10 cellular contexts compared by ENCODE assay signal in the genomic region with DNA sequence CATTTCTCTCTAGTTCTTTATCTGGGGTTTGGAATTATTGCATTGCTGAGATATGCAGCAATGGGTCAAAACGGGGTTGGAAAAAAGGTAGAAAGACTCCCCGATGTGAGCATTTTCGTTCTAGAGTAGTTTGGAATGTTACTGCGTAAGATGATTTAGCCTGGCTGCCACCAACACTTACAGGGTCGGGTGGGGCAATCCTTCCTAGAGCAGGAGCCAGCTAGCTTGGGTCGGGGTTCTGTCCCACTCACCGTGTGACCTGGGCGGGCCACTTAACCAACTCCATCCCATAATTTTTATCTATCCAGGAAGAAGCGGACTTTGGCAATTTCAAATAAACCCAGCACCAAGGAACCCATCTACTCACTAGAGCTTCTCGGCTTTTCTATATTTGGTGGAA.
DNase-seq lines count a peak whose midpoint lies in the region; ATAC-seq and TF ChIP-seq lines count a peak whose summit lies in the region.
"Had no signal": no experiment of that assay in that cellular context is flagged by ENCODE, and none has a peak within 500 bp of the region (broad histone marks: within the 10 kb centered on the region; RNA-seq: fewer than 3 reads in every experiment).

No MANE protein-coding gene starts in this region.

- H3K9me3 Mint-ChIP-seq in stimulated activated naive CD8-positive, alpha-beta T cell treated with anti-CD3 and anti-CD28 coated beads, Interleukin-15, Interleukin-2, amounts not matched to agents 100 ng/mL and 50 ng/mL, for 24 hours, result no peaks in the 10 kb centered on the region

- no peak overlapping the region for H3K27ac Mint-ChIP-seq in stimulated activated naive CD8-positive, alpha-beta T cell treated with anti-CD3 and anti-CD28 coated beads, Interleukin-15, Interleukin-2, amounts not matched to agents 100 ng/mL and 50 ng/mL, for 24 hours

- peaks cover 3% of the 10 kb centered on the region for H3K36me3 Mint-ChIP-seq in stimulated activated naive CD8-positive, alpha-beta T cell treated with anti-CD3 and anti-CD28 coated beads, Interleukin-15, Interleukin-2, amounts not matched to agents 100 ng/mL and 50 ng/mL, for 24 hours (ENCODE audit: low read depth)

- no peak for DNase-seq in stimulated activated naive CD8-positive, alpha-beta T cell treated with anti-CD3 and anti-CD28 coated beads, Interleukin-15, Interleukin-2, amounts not matched to agents 100 U/mL and 50 U/mL, for 24 hours
- DNase-seq in SHP77 treated with DMSO at 0.1 percent for 48 hours (lab: John Stamatoyannopoulos, UW) (peak; percentile 34), erythroblast (lab: John Stamatoyannopoulos, UW) (peak; percentile 9), DMS153 (lab: John Stamatoyannopoulos, UW) (no peak), HUDEP-2 (lab: John Stamatoyannopoulos, UW; ENCODE audit: unreplicated experiment in 76 of 76) (no peak)
- no peak for DNase-seq in activated CD4-positive, CD25-positive, alpha-beta regulatory T cell treated with anti-CD3 and anti-CD28 coated beads, Interleukin-2, amount 50 U/mL, for 72 hours
- no peak for DNase-seq in central memory CD4-positive, alpha-beta T cell
- DNase-seq: DND-41; effector CD4-positive, alpha-beta T cell had no signal

- TF ChIP-seq POLR2A in erythroblast (IDR thresholded peaks at IDR 0.05; ENCODE audit: low read length), result no peak

- H3K4me1 Mint-ChIP-seq in stimulated activated naive CD8-positive, alpha-beta T cell treated with anti-CD3 and anti-CD28 coated beads, Interleukin-15, Interleukin-2, amounts not matched to agents 100 ng/mL and 50 ng/mL, for 24 hours (ENCODE audit: low read depth), result peaks cover 4% of the 10 kb centered on the region

- H3K4me3 Mint-ChIP-seq in stimulated activated naive CD8-positive, alpha-beta T cell treated with anti-CD3 and anti-CD28 coated beads, Interleukin-15, Interleukin-2, amounts not matched to agents 100 ng/mL and 50 ng/mL, for 24 hours, result peak overlapping the region; percentile 46

- no peak for ATAC-seq in stimulated activated naive CD8-positive, alpha-beta T cell treated with anti-CD3 and anti-CD28 coated beads, Interleukin-15, Interleukin-2, amounts not matched to agents 100 U/mL and 50 U/mL, for 24 hours

- H3K27me3 Mint-ChIP-seq in stimulated activated naive CD8-positive, alpha-beta T cell treated with anti-CD3 and anti-CD28 coated beads, Interleukin-15, Interleukin-2, amounts not matched to agents 100 ng/mL and 50 ng/mL, for 24 hours, result peaks cover 57% of the 10 kb centered on the region

Comparison
In these comparisons a context has a peak if more than half of its experiments do, and no peak if none do; other contexts are left out.
1. DNase-seq: peak in SHP77 treated with DMSO at 0.1 percent for 48 hours (single experiment) and erythroblast (2 of 2); none in stimulated activated naive CD8-positive, alpha-beta T cell treated with anti-CD3 and anti-CD28 coated beads, Interleukin-15, Interleukin-2, amounts not matched to agents 100 U/mL and 50 U/mL, for 24 hours (single experiment), activated CD4-positive, CD25-positive, alpha-beta regulatory T cell treated with anti-CD3 and anti-CD28 coated beads, Interleukin-2, amount 50 U/mL, for 72 hours (single experiment), DMS153 (single experiment), HUDEP-2 (0 of 76) and central memory CD4-positive, alpha-beta T cell (single experiment).